ENCODE assay signal across 17 cellular contexts in genomic region chr10:5606864-5607263, GRCh38. TPM values are rescaled to one million over a fixed set of nuclear protein-coding genes. Genes with fewer than 3 reads are reported as not detected.
DNase-seq lines count a peak whose midpoint lies in the region; ATAC-seq and TF ChIP-seq lines count a peak whose summit lies in the region.
"Had no signal": no experiment of that assay in that cellular context is flagged by ENCODE, and none has a peak within 500 bp of the region (broad histone marks: within the 10 kb centered on the region; RNA-seq: fewer than 3 reads in every experiment).

No MANE protein-coding gene starts in this region.

- ATAC-seq in HG03442 (IDR thresholded peaks at IDR 0.05; ENCODE audit: unreplicated experiment) (peak; percentile 42), GM21367 (IDR thresholded peaks at IDR 0.05; ENCODE audit: unreplicated experiment) (no peak), left colon (no peak)

- intact Hi-C loops in left colon (cut with DNase I, micrococcal nuclease), result no loop called here

- H3K27me3 ChIP-seq in brain microvascular endothelial cell (replicated peaks), result no peaks in the 10 kb centered on the region
- H3K27me3 ChIP-seq: ascending aorta, Peyer's patch had no signal

- H3K4me3 ChIP-seq in brain microvascular endothelial cell (ENCODE audit: low read depth, low read length), result no peak overlapping the region
- H3K4me3 ChIP-seq: ascending aorta, Peyer's patch had no signal

- no peak overlapping the region for H3K27ac ChIP-seq in brain microvascular endothelial cell
- H3K27ac ChIP-seq: Peyer's patch had no signal

- in situ Hi-C loops in brain microvascular endothelial cell (cut with HindIII; ENCODE audit: low pct_ligation_motif_present, low sequenced_read_pairs), result loop anchor here (25.0 kb wide), 1 partner anchor 170 kb away; no protein-coding TSS in a partner anchor

- peak; percentile 9 for TF ChIP-seq CTCF in brain microvascular endothelial cell (IDR thresholded peaks at IDR 0.05; ENCODE audit: low read depth, low read length, missing control alignments)

- no peaks in the 10 kb centered on the region for H3K36me3 ChIP-seq in brain microvascular endothelial cell (replicated peaks)
- H3K36me3 ChIP-seq: ascending aorta, Peyer's patch had no signal

- DNase-seq in stimulated activated naive CD4-positive, alpha-beta T cell (lab: John Stamatoyannopoulos, UW), result peak in 4 of 6 experiments; percentile 6 to 28 (median 17)
- no peak for DNase-seq in stimulated activated naive CD4-positive, alpha-beta T cell treated with Interleukin-2 at 50 U/mL for 16 hours (lab: John Stamatoyannopoulos, UW)
- DNase-seq in brain microvascular endothelial cell (no peak), left colon (no peak)
- no peak for DNase-seq in stimulated activated CD4-positive, alpha-beta T cell treated with anti-CD3 and anti-CD28 coated beads, Interleukin-4, amount 100 ng/mL, for 1 hour
- DNase-seq: activated T-cell treated with anti-CD3 and anti-CD28 coated beads, Interleukin-2, amount 50 U/mL, for 1 hour; CD4-positive, CD25-positive, alpha-beta regulatory T cell; GOT3; hippocampal formation; NCI-H1092 treated with DMSO at 0.1 percent for 48 hours; NCI-H1930; NCI-H345; Peyer's patch; T-helper 2 cell had no signal

RNA-seq across cellular contexts. Expression of gene ASB13, which starts 59.5 kb away (rescaled TPM):
- total RNA-seq in left colon, result 10 to 100 TPM; 50.7 to 56.3 TPM

Comparison
In these comparisons a context has a peak if more than half of its experiments do, and no peak if none do; other contexts are left out.
1. DNase-seq: peak in stimulated activated naive CD4-positive, alpha-beta T cell (4 of 6); none in stimulated activated naive CD4-positive, alpha-beta T cell treated with Interleukin-2 at 50 U/mL for 16 hours (single experiment), brain microvascular endothelial cell (single experiment), stimulated activated CD4-positive, alpha-beta T cell treated with anti-CD3 and anti-CD28 coated beads, Interleukin-4, amount 100 ng/mL, for 1 hour (single experiment) and left colon (0 of 2).